ENCODE assay signal across 21 cellular contexts in the genomic region with DNA sequence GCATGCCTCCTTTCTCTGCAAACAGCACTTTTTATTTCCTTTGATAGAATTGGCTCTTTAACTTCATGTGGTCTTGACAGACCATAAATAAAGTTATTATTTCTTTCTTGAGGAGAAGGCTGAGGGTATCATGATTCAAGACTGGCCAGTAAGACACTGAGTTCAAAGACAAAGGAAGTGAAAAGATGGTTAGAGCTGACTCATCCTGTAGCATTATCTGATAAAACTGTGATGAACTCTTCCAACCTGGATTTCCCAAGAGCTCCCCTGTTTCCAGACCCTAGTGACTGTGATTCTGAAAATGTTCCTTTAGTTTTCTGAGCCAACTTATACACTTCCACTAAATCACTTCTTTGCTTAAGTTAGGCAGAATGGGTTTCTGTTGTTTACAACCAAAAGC.
DNase-seq lines count a peak whose midpoint lies in the region; ATAC-seq and TF ChIP-seq lines count a peak whose summit lies in the region.
"Had no signal": no experiment of that assay in that cellular context is flagged by ENCODE, and none has a peak within 500 bp of the region (broad histone marks: within the 10 kb centered on the region; RNA-seq: fewer than 3 reads in every experiment).

No MANE protein-coding gene starts in this region.

- H3K4me2 ChIP-seq in mammary epithelial cell (ENCODE audit: insufficient read depth, low read depth, low read length), result no peak overlapping the region
- H3K4me2 ChIP-seq in SK-N-SH, result no peak overlapping the region

- peak; percentile 18 for DNase-seq in mammary epithelial cell
- no peak for DNase-seq in MCF 10A (ENCODE audit: unreplicated experiment)
- no peak for DNase-seq in SK-N-SH
- peak in 1 of 2 donors; percentile 35 for DNase-seq in foreskin keratinocyte
- DNase-seq in activated CD4-positive, alpha-beta T cell treated with anti-CD3 and anti-CD28 coated beads for 4 hours, result no peak
- no peak for DNase-seq in NCI-H1417 treated with DMSO at 0.1 percent for 48 hours (lab: John Stamatoyannopoulos, UW)
- no peak for DNase-seq in NK-92 (lab: John Stamatoyannopoulos, UW; ENCODE audit: unreplicated experiment)
- DNase-seq: 8988T, Calu3, DMS79 treated with DMSO at 0.1 percent for 48 hours, GF-D8, Karpas-422, NCI-H1105 treated with DMSO at 0.1 percent for 48 hours, NCI-H2029 treated with DMSO at 0.1 percent for 48 hours, NCI-H2171, NCI-H524, NCI-H774, RPMI8226, SHP77 had no signal

- H3K4me1 Mint-ChIP-seq in MCF 10A (ENCODE audit: insufficient read depth, unreplicated experiment), result peaks cover 16% of the 10 kb centered on the region

- H3K9me2 ChIP-seq in SK-N-SH, result no peaks in the 10 kb centered on the region

- H3K27me3 ChIP-seq in mammary epithelial cell (ENCODE audit: insufficient read depth, low read length) (no peaks in the 10 kb centered on the region), SK-N-SH (ENCODE audit: insufficient read depth) (no peaks in the 10 kb centered on the region), foreskin keratinocyte (no peaks in the 10 kb centered on the region)

- POLR2A ChIA-PET in MCF 10A (lab: Yijun Ruan, JAX) (no interaction called here), SK-N-SH (lab: Yijun Ruan, JAX) (no interaction called here)

- intact Hi-C loops in mammary epithelial cell (cut with micrococcal nuclease), result no loop called here
- intact Hi-C loops in MCF 10A (cut with micrococcal nuclease), result no loop called here

- H3K36me3 ChIP-seq in mammary epithelial cell (ENCODE audit: insufficient read depth, low read length) (no peaks in the 10 kb centered on the region), SK-N-SH (replicated peaks in 1 of 2; ENCODE audit: control insufficient read depth in 1 of 2, insufficient read depth in 2 of 2, low read length in 1 of 2) (no peaks in the 10 kb centered on the region)

- in situ Hi-C loops in mammary epithelial cell (cut with MboI; ENCODE audit: low sequenced_read_pairs in 2 of 2), result no loop called here

- no peaks in the 10 kb centered on the region for H3K27me3 Mint-ChIP-seq in MCF 10A (ENCODE audit: insufficient read depth, unreplicated experiment)

- no peaks in the 10 kb centered on the region for H3K9me3 ChIP-seq in mammary epithelial cell (replicated peaks; ENCODE audit: insufficient read depth, low read length)
- no peaks in the 10 kb centered on the region for H3K9me3 ChIP-seq in SK-N-SH

- ATAC-seq in foreskin keratinocyte (peak; percentile 15), HG02623 (IDR thresholded peaks at IDR 0.05; ENCODE audit: unreplicated experiment) (no peak)

- no peak for TF ChIP-seq CTCF in mammary epithelial cell (conservative IDR thresholded peaks at IDR 0.05 in 1 of 2, IDR thresholded peaks at IDR 0.05 in 1 of 2; ENCODE audit: extremely low read depth in 1 of 2, insufficient read depth in 1 of 2, low read depth in 1 of 2, low read length in 2 of 2)
- no peak for TF ChIP-seq CTCF in MCF 10A (IDR thresholded peaks at IDR 0.05; ENCODE audit: unreplicated experiment)
- TF ChIP-seq CTCF in SK-N-SH (IDR thresholded peaks at IDR 0.05), result no peak
- TF ChIP-seq CTCF in foreskin keratinocyte (conservative IDR thresholded peaks at IDR 0.05), result no peak

- peaks cover 7% of the 10 kb centered on the region for H3F3A ChIP-seq in SK-N-SH (replicated peaks; ENCODE audit: insufficient read depth)

- no peaks in the 10 kb centered on the region for H3K9me3 Mint-ChIP-seq in MCF 10A (ENCODE audit: unreplicated experiment)

- H4K20me1 ChIP-seq in mammary epithelial cell (ENCODE audit: insufficient read depth, low read length) (no peaks in the 10 kb centered on the region), SK-N-SH (ENCODE audit: insufficient read depth) (no peaks in the 10 kb centered on the region)

- H3K4me3 ChIP-seq in mammary epithelial cell (replicated peaks in 1 of 3; ENCODE audit: insufficient read depth in 1 of 3, low read depth in 2 of 3, low read length in 3 of 3), result no peak overlapping the region
- H3K4me3 ChIP-seq in SK-N-SH (ENCODE audit: low read depth in 2 of 2, low read length in 1 of 2), result no peak overlapping the region

- no peak overlapping the region for H3K4me3 Mint-ChIP-seq in MCF 10A (ENCODE audit: unreplicated experiment)

- H3K4me1 ChIP-seq in mammary epithelial cell (ENCODE audit: insufficient read depth, low read length), result no peaks in the 10 kb centered on the region
- H3K4me1 ChIP-seq in SK-N-SH (ENCODE audit: control insufficient read depth in 1 of 2, insufficient read depth in 2 of 2, low read depth in 1 of 2, low read length in 1 of 2), result no peaks in the 10 kb centered on the region
- H3K4me1 ChIP-seq in foreskin keratinocyte, result no peaks in the 10 kb centered on the region

- no peaks in the 10 kb centered on the region for H3K79me2 ChIP-seq in mammary epithelial cell (ENCODE audit: insufficient read depth, low read length)
- no peaks in the 10 kb centered on the region for H3K79me2 ChIP-seq in SK-N-SH (ENCODE audit: insufficient read depth)

- TF ChIP-seq RAD21 in SK-N-SH (IDR thresholded peaks at IDR 0.05; ENCODE audit: low read length), result no peak

- no peak overlapping the region for H3K27ac Mint-ChIP-seq in MCF 10A (ENCODE audit: low read depth, unreplicated experiment)

- H3K36me3 Mint-ChIP-seq in MCF 10A (ENCODE audit: insufficient read depth, unreplicated experiment), result no peaks in the 10 kb centered on the region

- CTCF ChIA-PET in mammary epithelial cell (lab: Charles Lee; ENCODE audit: low non-redundant PET) (no interaction called here), MCF 10A (lab: Yijun Ruan, JAX) (no interaction called here), SK-N-SH (lab: Yijun Ruan, JAX) (no interaction called here)

- BruUV-seq in mammary epithelial cell (replicated peaks; lab: Mats Ljungman, UMichigan) (no TSS peak), MCF 10A (replicated peaks; lab: Mats Ljungman, UMichigan) (no TSS peak)

- H3K27ac ChIP-seq in mammary epithelial cell (ENCODE audit: insufficient read depth, low read depth, low read length), result no peak overlapping the region
- H3K27ac ChIP-seq in SK-N-SH (ENCODE audit: low read depth in 2 of 2, low read length in 1 of 2), result no peak overlapping the region
- H3K27ac ChIP-seq in foreskin keratinocyte, result no peak overlapping the region
- H3K27ac ChIP-seq: HL-60 had no signal

- TF ChIP-seq EP300 in SK-N-SH (IDR thresholded peaks at IDR 0.05; ENCODE audit: borderline replicate concordance in 1 of 2, low read depth in 1 of 2, low read length in 1 of 2), result peak in 1 of 2 experiments; percentile 20; a peak in 1 of 4 replicates

- no peak overlapping the region for H3K9ac ChIP-seq in mammary epithelial cell (ENCODE audit: insufficient read depth, low read length)
- no peak overlapping the region for H3K9ac ChIP-seq in SK-N-SH

- H2AFZ ChIP-seq in mammary epithelial cell (ENCODE audit: low read depth, low read length) (no peak overlapping the region), SK-N-SH (ENCODE audit: low read depth) (0 out of 2 replicates have a peak overlapping the region, but pooled peaks have one; percentile 3)

- dilution Hi-C loops in mammary epithelial cell (cut with HindIII; ENCODE audit: low sequenced_read_pairs), result no loop called here

TF ChIP-seq in SK-N-SH, 30 proteins besides CTCF, POLR2A, EP300 and RAD21:
- TF ChIP-seq TCF12 (IDR thresholded peaks at IDR 0.05), result 0 out of 2 replicates have a peak, but pooled peaks have one; percentile 7
- peak; percentile 17; the same call in 1 of the 2 replicates for TF ChIP-seq FOSL2 (IDR thresholded peaks at IDR 0.05; ENCODE audit: borderline replicate concordance, low read depth)
- TF ChIP-seq, protein P1, sequence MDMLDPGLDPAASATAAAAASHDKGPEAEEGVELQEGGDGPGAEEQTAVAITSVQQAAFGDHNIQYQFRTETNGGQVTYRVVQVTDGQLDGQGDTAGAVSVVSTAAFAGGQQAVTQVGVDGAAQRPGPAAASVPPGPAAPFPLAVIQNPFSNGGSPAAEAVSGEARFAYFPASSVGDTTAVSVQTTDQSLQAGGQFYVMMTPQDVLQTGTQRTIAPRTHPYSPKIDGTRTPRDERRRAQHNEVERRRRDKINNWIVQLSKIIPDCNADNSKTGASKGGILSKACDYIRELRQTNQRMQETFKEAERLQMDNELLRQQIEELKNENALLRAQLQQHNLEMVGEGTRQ (IDR thresholded peaks at IDR 0.05; ENCODE audit: borderline replicate concordance, low read depth, low read length), result no peak
- no peak for TF ChIP-seq ELF1 (IDR thresholded peaks at IDR 0.05)
- TF ChIP-seq SIN3A (IDR thresholded peaks at IDR 0.05; ENCODE audit: borderline replicate concordance, low read depth, low read length), result no peak
- no peak for TF ChIP-seq MEF2A (IDR thresholded peaks at IDR 0.05; ENCODE audit: borderline replicate concordance, low read depth)
- TF ChIP-seq, protein P2, sequence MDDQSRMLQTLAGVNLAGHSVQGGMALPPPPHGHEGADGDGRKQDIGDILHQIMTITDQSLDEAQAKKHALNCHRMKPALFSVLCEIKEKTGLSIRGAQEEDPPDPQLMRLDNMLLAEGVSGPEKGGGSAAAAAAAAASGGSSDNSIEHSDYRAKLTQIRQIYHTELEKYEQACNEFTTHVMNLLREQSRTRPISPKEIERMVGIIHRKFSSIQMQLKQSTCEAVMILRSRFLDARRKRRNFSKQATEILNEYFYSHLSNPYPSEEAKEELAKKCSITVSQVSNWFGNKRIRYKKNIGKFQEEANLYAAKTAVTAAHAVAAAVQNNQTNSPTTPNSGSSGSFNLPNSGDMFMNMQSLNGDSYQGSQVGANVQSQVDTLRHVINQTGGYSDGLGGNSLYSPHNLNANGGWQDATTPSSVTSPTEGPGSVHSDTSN (IDR thresholded peaks at IDR 0.05), result 0 out of 2 replicates have a peak, but pooled peaks have one; percentile 15
- 0 out of 2 replicates have a peak, but pooled peaks have one; percentile 56 for TF ChIP-seq RXRA (IDR thresholded peaks at IDR 0.05; ENCODE audit: borderline replicate concordance, low read depth)
